ENCODE assay signal across 9 cellular contexts in genomic region chr18:51153659-51154371, GRCh38. TPM values are rescaled to one million over a fixed set of nuclear protein-coding genes. Genes with fewer than 3 reads are reported as not detected.
DNase-seq lines count a peak whose midpoint lies in the region; ATAC-seq and TF ChIP-seq lines count a peak whose summit lies in the region.
"Had no signal": no experiment of that assay in that cellular context is flagged by ENCODE, and none has a peak within 500 bp of the region (broad histone marks: within the 10 kb centered on the region; RNA-seq: fewer than 3 reads in every experiment).

No MANE protein-coding gene starts in this region.

- TF ChIP-seq CTCF in OCI-LY7 (conservative IDR thresholded peaks at IDR 0.05; ENCODE audit: low read length), result no peak
- no peak for TF ChIP-seq CTCF in brain microvascular endothelial cell (IDR thresholded peaks at IDR 0.05; ENCODE audit: low read depth, low read length, missing control alignments)

- no TSS peak for BruUV-seq in OCI-LY7 (replicated peaks; lab: Mats Ljungman, UMichigan)

- H3K36me3 Mint-ChIP-seq in activated naive CD8-positive, alpha-beta T cell treated with anti-CD3 and anti-CD28 coated beads, Interleukin-2, amount 50 U/mL, for 24 hours (ENCODE audit: low read depth), result no peaks in the 10 kb centered on the region
- H3K36me3 Mint-ChIP-seq in stimulated activated naive B cell treated with anti-CD40 and anti-IgM and Interleukin-4, amounts not matched to agents 10 μg/mL and 1 μg/mL and 100 μg/mL, for 72 hours, result peaks cover 3 to 7% of the 10 kb centered on the region in 2 donors

- DNase-seq in H7 (peak; percentile 36), OCI-LY7 (ENCODE audit: low spot score) (peak; percentile 87), MG63 (no peak), brain microvascular endothelial cell (no peak), ecto neural progenitor cell (ENCODE audit: low spot score) (no peak)
- DNase-seq in activated naive CD8-positive, alpha-beta T cell treated with anti-CD3 and anti-CD28 coated beads, Interleukin-2, amount 50 U/mL, for 24 hours, result peak; percentile 69
- peak; percentile 77 for DNase-seq in stimulated activated naive B cell treated with anti-CD40 and anti-IgM and Interleukin-4, amounts not matched to agents 10 μg/mL and 1 μg/mL and 100 μg/mL, for 72 hours

- peaks cover 73% of the 10 kb centered on the region for H3K4me1 Mint-ChIP-seq in activated naive CD8-positive, alpha-beta T cell treated with anti-CD3 and anti-CD28 coated beads, Interleukin-2, amount 50 U/mL, for 24 hours
- peaks cover 32 to 67% of the 10 kb centered on the region in 2 donors for H3K4me1 Mint-ChIP-seq in stimulated activated naive B cell treated with anti-CD40 and anti-IgM and Interleukin-4, amounts not matched to agents 10 μg/mL and 1 μg/mL and 100 μg/mL, for 72 hours

- CTCF ChIA-PET in OCI-LY7 (lab: Charles Lee; ENCODE audit: unreplicated experiment), result no interaction called here

- in situ Hi-C loops in brain microvascular endothelial cell (cut with HindIII; ENCODE audit: low pct_ligation_motif_present, low sequenced_read_pairs), result no loop called here

- no peaks in the 10 kb centered on the region for H3K36me3 ChIP-seq in H7 (replicated peaks; ENCODE audit: control insufficient read depth, insufficient read depth, low read length)
- H3K36me3 ChIP-seq in OCI-LY7 (ENCODE audit: insufficient read depth, low read length), result no peaks in the 10 kb centered on the region
- no peaks in the 10 kb centered on the region for H3K36me3 ChIP-seq in MG63
- H3K36me3 ChIP-seq in brain microvascular endothelial cell (replicated peaks), result no peaks in the 10 kb centered on the region

- peak overlapping the region; percentile 68 for H3K4me3 Mint-ChIP-seq in activated naive CD8-positive, alpha-beta T cell treated with anti-CD3 and anti-CD28 coated beads, Interleukin-2, amount 50 U/mL, for 24 hours
- peak overlapping the region; percentile 86 to 92 for H3K4me3 Mint-ChIP-seq in stimulated activated naive B cell treated with anti-CD40 and anti-IgM and Interleukin-4, amounts not matched to agents 10 μg/mL and 1 μg/mL and 100 μg/mL, for 72 hours

- peak overlapping the region; percentile 100 for H3K27ac ChIP-seq in OCI-LY7 (ENCODE audit: low read depth, low read length, poor library complexity, severe bottlenecking)
- no peak overlapping the region for H3K27ac ChIP-seq in brain microvascular endothelial cell

- H4K20me1 ChIP-seq in OCI-LY7 (ENCODE audit: insufficient read depth, low read length), result no peaks in the 10 kb centered on the region

- H3K4me2 ChIP-seq in OCI-LY7 (ENCODE audit: low read length), result peak overlapping the region; percentile 90

- no peaks in the 10 kb centered on the region for H3K9me2 ChIP-seq in OCI-LY7 (ENCODE audit: insufficient read depth, low read length)

- H2AFZ ChIP-seq in OCI-LY7 (ENCODE audit: low read length), result peak overlapping the region; percentile 86; the same call in 1 of the 2 replicates

- POLR2A ChIA-PET in OCI-LY7 (lab: Charles Lee), result interaction anchor here (0.6 to 6.6 kb wide), 4 partner anchors 9 to 102 kb away, joined by 3 to 50 read pairs (median 4); partner anchors contain the start of gene MEX3C

- peak overlapping the region; percentile 98 for H3K27ac Mint-ChIP-seq in activated naive CD8-positive, alpha-beta T cell treated with anti-CD3 and anti-CD28 coated beads, Interleukin-2, amount 50 U/mL, for 24 hours
- H3K27ac Mint-ChIP-seq in stimulated activated naive B cell treated with anti-CD40 and anti-IgM and Interleukin-4, amounts not matched to agents 10 μg/mL and 1 μg/mL and 100 μg/mL, for 72 hours, result peak overlapping the region; percentile 99

- H3K27me3 Mint-ChIP-seq in activated naive CD8-positive, alpha-beta T cell treated with anti-CD3 and anti-CD28 coated beads, Interleukin-2, amount 50 U/mL, for 24 hours, result no peaks in the 10 kb centered on the region
- H3K27me3 Mint-ChIP-seq in stimulated activated naive B cell treated with anti-CD40 and anti-IgM and Interleukin-4, amounts not matched to agents 10 μg/mL and 1 μg/mL and 100 μg/mL, for 72 hours, result no peaks in the 10 kb centered on the region

- H3K4me1 ChIP-seq in OCI-LY7 (ENCODE audit: insufficient read depth, low read length, poor library complexity, severe bottlenecking), result peaks cover 62% of the 10 kb centered on the region

- H3K27me3 ChIP-seq in H7 (ENCODE audit: control insufficient read depth, insufficient read depth, low read length) (no peaks in the 10 kb centered on the region), MG63 (no peaks in the 10 kb centered on the region), brain microvascular endothelial cell (replicated peaks) (no peaks in the 10 kb centered on the region)

- peak; percentile 28 for TF ChIP-seq POLR2A in GM15510 (IDR thresholded peaks at IDR 0.05; ENCODE audit: borderline replicate concordance, extremely low read depth, insufficient read length)

- peak; percentile 53 for ATAC-seq in activated naive CD8-positive, alpha-beta T cell treated with anti-CD3 and anti-CD28 coated beads, Interleukin-2, amount 50 U/mL, for 24 hours
- peak; percentile 72 to 75 for ATAC-seq in stimulated activated naive B cell treated with anti-CD40 and anti-IgM and Interleukin-4, amounts not matched to agents 10 μg/mL and 1 μg/mL and 100 μg/mL, for 72 hours (replicated peaks)
- ATAC-seq: HCT116 had no signal

- H3K4me3 ChIP-seq in H7 (ENCODE audit: insufficient read depth, low read depth, low read length) (no peak overlapping the region), OCI-LY7 (ENCODE audit: low read depth, low read length, poor library complexity, severe bottlenecking) (peak overlapping the region; percentile 59), MG63 (no peak overlapping the region), brain microvascular endothelial cell (ENCODE audit: low read depth, low read length) (no peak overlapping the region)

- intact Hi-C loops in OCI-LY7 (cut with micrococcal nuclease; ENCODE audit: unreplicated experiment), result loop anchor here (1.0 to 5.0 kb wide), 3 partner anchors 41 to 148 kb away; no protein-coding TSS in a partner anchor

- H3K79me2 ChIP-seq in OCI-LY7 (ENCODE audit: insufficient read depth, low read depth, low read length), result no peaks in the 10 kb centered on the region

- peaks cover 2% of the 10 kb centered on the region for H3K9me3 Mint-ChIP-seq in activated naive CD8-positive, alpha-beta T cell treated with anti-CD3 and anti-CD28 coated beads, Interleukin-2, amount 50 U/mL, for 24 hours
- H3K9me3 Mint-ChIP-seq in stimulated activated naive B cell treated with anti-CD40 and anti-IgM and Interleukin-4, amounts not matched to agents 10 μg/mL and 1 μg/mL and 100 μg/mL, for 72 hours, result no peaks in the 10 kb centered on the region

- H3K9me3 ChIP-seq in OCI-LY7 (ENCODE audit: low read length), result no peaks in the 10 kb centered on the region
- no peaks in the 10 kb centered on the region for H3K9me3 ChIP-seq in MG63

RNA-seq across cellular contexts. Expression of gene MEX3C, which starts 43.7 kb away (rescaled TPM):
- 69.8 and 73.7 TPM in 2 replicates for total RNA-seq in H7 (2014; rRNA removed; shearing (Covaris generic))
- 41.9 and 48.9 TPM in 2 replicates for total RNA-seq in OCI-LY7 (2014; rRNA removed; shearing (Covaris generic))
- 43.4 TPM in 2 replicates for total RNA-seq in OCI-LY7 (2022)
- 18.2 and 25.7 TPM in 2 replicates for total RNA-seq in MG63 (2014; rRNA removed; shearing (Covaris generic); ENCODE audit: low replicate concordance)

Comparison
In these comparisons a context has a peak if more than half of its experiments do, and no peak if none do; other contexts are left out.
1. DNase-seq: peak in H7 (single experiment), OCI-LY7 (single experiment), activated naive CD8-positive, alpha-beta T cell treated with anti-CD3 and anti-CD28 coated beads, Interleukin-2, amount 50 U/mL, for 24 hours (single experiment) and stimulated activated naive B cell treated with anti-CD40 and anti-IgM and Interleukin-4, amounts not matched to agents 10 μg/mL and 1 μg/mL and 100 μg/mL, for 72 hours (single experiment); none in MG63 (single experiment), brain microvascular endothelial cell (single experiment) and ecto neural progenitor cell (single experiment).